21 cellular contexts compared by ENCODE assay signal in genomic region chr9:108017671-108018070, GRCh38.
"Had no signal": no experiment of that assay in that cellular context is flagged by ENCODE, and none has a peak within 500 bp of the region (broad histone marks: within the 10 kb centered on the region; RNA-seq: fewer than 3 reads in every experiment).

No MANE protein-coding gene starts in this region.

- DNase-seq: activated B cell treated with CpG ODN at 0.5 μM for 24 hours; activated CD4-positive, alpha-beta T cell treated with anti-CD3 and anti-CD28 coated beads for 48 hours; activated CD8-positive, alpha-beta T cell treated with anti-CD3 and anti-CD28 coated beads for 36 hours; activated gamma-delta T cell treated with Interleukin-2 at 50 U/mL for 16 hours; activated T-cell treated with anti-CD3 and anti-CD28 coated beads, Interleukin-2, amount 50 U/mL, for 4 hours; amniotic stem cell; body of pancreas; central memory CD4-positive, alpha-beta T cell; colonic mucosa; head of caudate nucleus; midbrain; ovary; stimulated activated CD4-positive, alpha-beta T cell treated with anti-CD3 and anti-CD28 coated beads, Interleukin-12 subunit alpha, Interleukin-12 subunit beta, amount 100 ng/mL, for 4 hours; stimulated activated CD4-positive, alpha-beta T cell treated with anti-CD3 and anti-CD28 coated beads, Interleukin-2, amount 100 ng/mL, for 24 hours; T-helper 2 cell; thyroid gland had no signal

- H3K4me1 ChIP-seq: body of pancreas, colonic mucosa, thyroid gland had no signal

- H3K27me3 ChIP-seq: body of pancreas, colonic mucosa, ovary, thyroid gland had no signal

- FAIRE-seq: frontal cortex, TTC549, urothelium cell line had no signal

- H3K36me3 ChIP-seq: colonic mucosa, ovary, thyroid gland had no signal

- H3K9me3 Mint-ChIP-seq: activated B cell treated with CpG ODN at 0.5 μM for 24 hours had no signal

- H3K4me3 Mint-ChIP-seq: activated B cell treated with CpG ODN at 0.5 μM for 24 hours; activated CD8-positive, alpha-beta T cell treated with anti-CD3 and anti-CD28 coated beads for 36 hours; activated naive CD8-positive, alpha-beta T cell; activated T-cell treated with anti-CD3 and anti-CD28 coated beads, Interleukin-2, amount 50 U/mL, for 4 hours had no signal

- H3K36me3 Mint-ChIP-seq: activated naive CD8-positive, alpha-beta T cell had no signal

- H3K27ac Mint-ChIP-seq: activated B cell treated with CpG ODN at 0.5 μM for 24 hours; activated CD8-positive, alpha-beta T cell treated with anti-CD3 and anti-CD28 coated beads for 36 hours; activated naive CD8-positive, alpha-beta T cell had no signal

- H3K4me3 ChIP-seq: body of pancreas, colonic mucosa, lung, ovary, thyroid gland had no signal

- H3K27me3 Mint-ChIP-seq: activated B cell treated with CpG ODN at 0.5 μM for 24 hours; activated CD8-positive, alpha-beta T cell treated with anti-CD3 and anti-CD28 coated beads for 36 hours; activated naive CD8-positive, alpha-beta T cell had no signal

- H3K9me3 ChIP-seq: body of pancreas, colonic mucosa, ovary, thyroid gland had no signal

- ATAC-seq: activated CD8-positive, alpha-beta T cell treated with anti-CD3 and anti-CD28 coated beads for 36 hours; activated T-cell treated with anti-CD3 and anti-CD28 coated beads, Interleukin-2, amount 50 U/mL, for 4 hours; body of pancreas had no signal

- H3K27ac ChIP-seq: body of pancreas, colonic mucosa, ovary, thyroid gland had no signal
